ENCODE assay signal across 1 cellular context in the genomic region with DNA sequence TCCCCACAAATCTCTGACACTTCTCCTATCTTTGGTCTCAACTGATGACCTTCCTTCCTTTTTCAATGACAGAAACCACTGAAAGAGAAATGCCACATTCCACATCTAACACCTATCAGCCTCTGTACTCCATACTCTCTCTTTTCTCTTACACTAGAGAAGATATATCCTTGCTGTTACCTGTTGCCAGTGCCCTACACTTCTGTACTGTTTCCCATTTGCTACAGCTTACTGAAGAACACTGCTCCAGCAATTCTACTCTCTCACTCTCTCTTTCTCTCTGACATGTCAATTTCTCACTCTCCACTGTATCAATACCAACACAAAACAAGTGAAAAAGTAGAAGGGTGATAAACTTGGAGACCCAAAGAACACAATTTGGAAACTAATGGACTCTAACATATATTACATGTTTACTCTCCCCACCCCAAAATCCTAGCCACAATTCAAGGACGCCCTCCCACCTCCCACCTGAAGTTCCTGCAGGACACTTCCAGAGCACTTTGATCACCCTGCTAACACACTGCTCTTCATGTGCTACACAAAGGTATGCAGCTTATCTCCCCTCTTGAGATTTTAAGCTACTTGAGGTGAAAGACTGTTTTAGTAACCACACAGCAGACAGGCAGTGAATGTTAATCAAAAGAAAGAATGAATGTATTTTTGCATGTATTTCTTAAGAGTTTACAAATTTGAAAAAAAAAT.
TF ChIP-seq lines count a peak whose summit lies in the region.

No MANE protein-coding gene starts in this region.

TF ChIP-seq in HepG2, 621 proteins besides CTCF, POLR2A, EP300 and RAD21 (continued from another document):
- TF ChIP-seq, protein P1, sequence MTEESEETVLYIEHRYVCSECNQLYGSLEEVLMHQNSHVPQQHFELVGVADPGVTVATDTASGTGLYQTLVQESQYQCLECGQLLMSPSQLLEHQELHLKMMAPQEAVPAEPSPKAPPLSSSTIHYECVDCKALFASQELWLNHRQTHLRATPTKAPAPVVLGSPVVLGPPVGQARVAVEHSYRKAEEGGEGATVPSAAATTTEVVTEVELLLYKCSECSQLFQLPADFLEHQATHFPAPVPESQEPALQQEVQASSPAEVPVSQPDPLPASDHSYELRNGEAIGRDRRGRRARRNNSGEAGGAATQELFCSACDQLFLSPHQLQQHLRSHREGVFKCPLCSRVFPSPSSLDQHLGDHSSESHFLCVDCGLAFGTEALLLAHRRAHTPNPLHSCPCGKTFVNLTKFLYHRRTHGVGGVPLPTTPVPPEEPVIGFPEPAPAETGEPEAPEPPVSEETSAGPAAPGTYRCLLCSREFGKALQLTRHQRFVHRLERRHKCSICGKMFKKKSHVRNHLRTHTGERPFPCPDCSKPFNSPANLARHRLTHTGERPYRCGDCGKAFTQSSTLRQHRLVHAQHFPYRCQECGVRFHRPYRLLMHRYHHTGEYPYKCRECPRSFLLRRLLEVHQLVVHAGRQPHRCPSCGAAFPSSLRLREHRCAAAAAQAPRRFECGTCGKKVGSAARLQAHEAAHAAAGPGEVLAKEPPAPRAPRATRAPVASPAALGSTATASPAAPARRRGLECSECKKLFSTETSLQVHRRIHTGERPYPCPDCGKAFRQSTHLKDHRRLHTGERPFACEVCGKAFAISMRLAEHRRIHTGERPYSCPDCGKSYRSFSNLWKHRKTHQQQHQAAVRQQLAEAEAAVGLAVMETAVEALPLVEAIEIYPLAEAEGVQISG (CRISPR knock-in tag; IDR thresholded peaks at IDR 0.05) = no peak
- TF ChIP-seq ZNF644 (CRISPR knock-in tag; IDR thresholded peaks at IDR 0.05; ENCODE audit: low read depth) (no peak), DR1 (CRISPR knock-in tag; IDR thresholded peaks at IDR 0.05) (no peak)
